13 cellular contexts compared by ENCODE assay signal in genomic region chr19:17021793-17022590, GRCh38. TPM values are rescaled to one million over a fixed set of nuclear protein-coding genes. Genes with fewer than 3 reads are reported as not detected.
A peak's percentile ranks its signal among the peaks of the same experiment; 100 is the strongest.
DNase-seq lines count a peak whose midpoint lies in the region; ATAC-seq and TF ChIP-seq lines count a peak whose summit lies in the region.
"Had no signal": no experiment of that assay in that cellular context is flagged by ENCODE, and none has a peak within 500 bp of the region (broad histone marks: within the 10 kb centered on the region; RNA-seq: fewer than 3 reads in every experiment).

No MANE protein-coding gene starts in this region.

- in situ Hi-C loops in transverse colon (cut with MboI; ENCODE audit: low pct_ligation_motif_present in 1 of 4, low pct_unique_long_range_greater_than_20kb in 1 of 4, low sequenced_read_pairs in 3 of 4) (no loop called here), ACHN (cut with HindIII; ENCODE audit: low pct_ligation_motif_present, low pct_unique_long_range_greater_than_20kb, low sequenced_read_pairs) (no loop called here), gastrocnemius medialis (cut with MboI; ENCODE audit: low sequenced_read_pairs in 4 of 4) (no loop called here)

- intact Hi-C loops in transverse colon (cut with DNase I; ENCODE audit: low total_unique reads): no loop called here
- intact Hi-C loops in gastrocnemius medialis (cut with DNase I; ENCODE audit: low total_unique reads): no loop called here

- ATAC-seq in RWPE2 (ENCODE audit: low read depth) (peak; percentile 80), HG02973 (IDR thresholded peaks at IDR 0.05; ENCODE audit: unreplicated experiment) (no peak), gastrocnemius medialis (no peak)
- ATAC-seq: activated CD4-positive, alpha-beta T cell treated with anti-CD3 and anti-CD28 coated beads for 36 hours had no signal

- WGBS in transverse colon (ENCODE audit: low coverage in 1 of 2), 2 donors: 88% methylated on average over 12 of the region's 12 CpGs; no CpG with 5 or more reads in 1 of the 2 donors

- no peak overlapping the region for H2AFZ ChIP-seq in parathyroid adenoma

- H3K9ac ChIP-seq in parathyroid adenoma: no peak overlapping the region

- peak; percentile 59 for DNase-seq in HCEC 1CT
- DNase-seq in RWPE2 (ENCODE audit: low spot score): no peak
- DNase-seq in fibroblast of peridontal ligament (ENCODE audit: extremely low read depth): peak; percentile 10
- no peak for DNase-seq in transverse colon
- DNase-seq in ACHN: no peak
- no peak for DNase-seq in gastrocnemius medialis
- DNase-seq: activated CD4-positive, alpha-beta T cell treated with anti-CD3 and anti-CD28 coated beads for 36 hours; CD4-positive, CD25-positive, alpha-beta regulatory T cell; SHP77; stimulated activated CD4-positive, alpha-beta T cell treated with anti-CD3 and anti-CD28 coated beads, Interleukin-2, amount 100 ng/mL, for 24 hours; stomach had no signal

- TF ChIP-seq POLR2A in transverse colon (IDR thresholded peaks at IDR 0.05) (no peak), gastrocnemius medialis (IDR thresholded peaks at IDR 0.05) (no peak)

- H3K4me1 ChIP-seq in RWPE2 (ENCODE audit: insufficient read depth, poor library complexity, severe bottlenecking) (peaks cover 7% of the 10 kb centered on the region), parathyroid adenoma (no peaks in the 10 kb centered on the region), transverse colon (peaks cover 0 to 11% (median 8%) of the 10 kb centered on the region in 4 donors), gastrocnemius medialis (no peaks in the 10 kb centered on the region)

- TF ChIP-seq CTCF in RWPE2 (IDR thresholded peaks at IDR 0.05; ENCODE audit: poor library complexity, severe bottlenecking): no peak
- no peak for TF ChIP-seq CTCF in parathyroid adenoma (IDR thresholded peaks at IDR 0.05)
- TF ChIP-seq CTCF in transverse colon (IDR thresholded peaks at IDR 0.05): no peak
- TF ChIP-seq CTCF in gastrocnemius medialis (IDR thresholded peaks at IDR 0.05 in 4 of 5, conservative IDR thresholded peaks at IDR 0.05 in 1 of 5): no peak

- H3K9me3 ChIP-seq in RWPE2 (ENCODE audit: severe bottlenecking) (peaks cover 11% of the 10 kb centered on the region), parathyroid adenoma (ENCODE audit: control insufficient read depth, low read length) (no peaks in the 10 kb centered on the region), transverse colon (peaks cover 0 to 4% of the 10 kb centered on the region in 2 donors), gastrocnemius medialis (peaks cover 0 to 4% (median 2%) of the 10 kb centered on the region in 3 donors)

- no peaks in the 10 kb centered on the region for H3K79me2 ChIP-seq in parathyroid adenoma

- TF ChIP-seq EP300 in transverse colon (IDR thresholded peaks at IDR 0.05; ENCODE audit: low read depth): no peak

- H3K36me3 ChIP-seq in RWPE2 (ENCODE audit: low read depth): no peaks in the 10 kb centered on the region
- H3K36me3 ChIP-seq in parathyroid adenoma (ENCODE audit: control insufficient read depth, insufficient read depth, low read length): no peaks in the 10 kb centered on the region
- H3K36me3 ChIP-seq in transverse colon: no peaks in the 10 kb centered on the region
- no peaks in the 10 kb centered on the region for H3K36me3 ChIP-seq in gastrocnemius medialis
- H3K36me3 ChIP-seq: stomach had no signal

- peak overlapping the region; percentile 6 for H3K4me2 ChIP-seq in parathyroid adenoma (ENCODE audit: low read length)

- H3K27ac ChIP-seq in RWPE2 (ENCODE audit: poor library complexity, severe bottlenecking) (peak overlapping the region; percentile 7), parathyroid adenoma (no peak overlapping the region), transverse colon (no peak overlapping the region), gastrocnemius medialis (no peak overlapping the region)
- H3K27ac ChIP-seq: stomach had no signal

- H3K27me3 ChIP-seq in RWPE2 (ENCODE audit: insufficient read depth, poor library complexity, severe bottlenecking) (peaks cover 8% of the 10 kb centered on the region), parathyroid adenoma (ENCODE audit: control insufficient read depth, insufficient read depth, low read length) (no peaks in the 10 kb centered on the region), transverse colon (peaks cover 41% of the 10 kb centered on the region), gastrocnemius medialis (peaks cover 17 to 26% (median 25%) of the 10 kb centered on the region in 3 donors)

- no peak overlapping the region for H3K4me3 ChIP-seq in RWPE2 (ENCODE audit: severe bottlenecking)
- no peak overlapping the region for H3K4me3 ChIP-seq in parathyroid adenoma (ENCODE audit: low read depth, low read length)
- H3K4me3 ChIP-seq in transverse colon: no peak overlapping the region
- H3K4me3 ChIP-seq in gastrocnemius medialis: no peak overlapping the region
- H3K4me3 ChIP-seq: stomach had no signal

RNA-seq across cellular contexts. Expression of gene CPAMD8, which starts 4.6 kb away (rescaled TPM):
- total RNA-seq in transverse colon: 10 to 100 TPM in 2 of 4 donors, 1 to 10 TPM in 2; 1.4 to 20.9 (median 7.7) TPM
- total RNA-seq in gastrocnemius medialis: 10 to 100 TPM in 1 of 4 donors, 1 to 10 TPM in 3; 6.0 to 15.6 (median 7.6) TPM

RNA-seq across cellular contexts. Expression of gene HAUS8, which starts 53.3 kb away (rescaled TPM):
- total RNA-seq in transverse colon: 10 to 100 TPM in 2 of 4 donors, 1 to 10 TPM in 2; 4.4 to 13.8 (median 10.3) TPM
- total RNA-seq in gastrocnemius medialis: 1 to 10 TPM in 3 of 4 donors, under 1 TPM in 1; 0.97 to 4.5 (median 3.3) TPM

RNA-seq across cellular contexts. Expression of gene MYO9B, which starts 53.6 kb away (rescaled TPM):
- 100 to 1,000 TPM; 102 to 246 (median 151) TPM for total RNA-seq in transverse colon
- total RNA-seq in gastrocnemius medialis: 10 to 100 TPM; 20.0 to 22.1 (median 20.7) TPM

Comparison
In these comparisons a context has a peak if more than half of its experiments do, and no peak if none do; other contexts are left out.
1. DNase-seq: peak in HCEC 1CT (single experiment) and fibroblast of peridontal ligament (single experiment); none in RWPE2 (single experiment), transverse colon (single experiment), ACHN (single experiment) and gastrocnemius medialis (0 of 2).
2. RNA of gene MYO9B, which starts 53.6 kb away (total RNA-seq): 102 to 246 TPM in transverse colon; 20.0 to 22.1 TPM in gastrocnemius medialis; every median in the first group is over 4 times any median in the second.